Comparison of ENCODE assay signal across 8 cellular contexts in genomic region chr1:13748610-13749505, GRCh38. TPM values are rescaled to one million over a fixed set of nuclear protein-coding genes. Genes with fewer than 3 reads are reported as not detected.
DNase-seq lines count a peak whose midpoint lies in the region; ATAC-seq and TF ChIP-seq lines count a peak whose summit lies in the region.

No MANE protein-coding gene starts in this region.

- peaks cover 31% of the 10 kb centered on the region for H3K36me3 Mint-ChIP-seq in T-cell

- H3K27ac ChIP-seq in left ventricle myocardium inferior (replicated peaks) (peak overlapping the region; percentile 95), prostate gland (peak overlapping the region; percentile 92 to 93), urinary bladder (ENCODE audit: low read depth) (peak overlapping the region; percentile 99)

- peak overlapping the region; percentile 82 to 94 (median 87) for H3K4me3 Mint-ChIP-seq in T-cell

- peaks cover 55% of the 10 kb centered on the region for H3K4me1 ChIP-seq in left ventricle myocardium inferior
- H3K4me1 ChIP-seq in prostate gland (replicated peaks): no peaks in the 10 kb centered on the region
- H3K4me1 ChIP-seq in urinary bladder (ENCODE audit: insufficient read depth): no peaks in the 10 kb centered on the region

- peak; percentile 94 for DNase-seq in NCI-H146 (lab: John Stamatoyannopoulos, UW)
- DNase-seq in T-cell: peak; percentile 90 to 98 (median 96)
- peak; percentile 91 for DNase-seq in amniotic stem cell (lab: John Stamatoyannopoulos, UW)
- DNase-seq in left ventricle myocardium inferior: peak; percentile 98
- peak; percentile 98 for DNase-seq in prostate gland (ENCODE audit: low spot score)

- no peaks in the 10 kb centered on the region for H3K36me3 ChIP-seq in left ventricle myocardium inferior
- H3K36me3 ChIP-seq in prostate gland: no peaks in the 10 kb centered on the region
- H3K36me3 ChIP-seq in urinary bladder (ENCODE audit: insufficient read depth): no peaks in the 10 kb centered on the region

- peaks cover 51 to 63% (median 53%) of the 10 kb centered on the region in 3 donors for H3K4me1 Mint-ChIP-seq in T-cell

- ATAC-seq in HG02884 (IDR thresholded peaks at IDR 0.05; ENCODE audit: unreplicated experiment) (peak; percentile 75), T-cell (replicated peaks in 1 of 4) (peak; percentile 89 to 92 (median 90))

- TF ChIP-seq POLR2A in GM15510 (IDR thresholded peaks at IDR 0.05; ENCODE audit: borderline replicate concordance, extremely low read depth, insufficient read length) (peak; percentile 82), prostate gland (IDR thresholded peaks at IDR 0.05) (peak; percentile 89)

- POLR2A ChIA-PET in T-cell (lab: Charles Lee): interaction anchor here (0.5 to 1.6 kb wide), 18 partner anchors 9 to 48 kb away, joined by 3 to 46 read pairs (median 4); no protein-coding TSS in a partner anchor

- WGBS in prostate gland: 2% methylated on average over 76 of the region's 83 CpGs
- under 1% methylated on average over 83 of the region's 83 CpGs for WGBS in urinary bladder

- no peaks in the 10 kb centered on the region for H3K27me3 Mint-ChIP-seq in T-cell

- H3K27ac Mint-ChIP-seq in T-cell: peak overlapping the region; percentile 87 to 94

- TF ChIP-seq CTCF in left ventricle myocardium inferior (IDR thresholded peaks at IDR 0.05; ENCODE audit: borderline replicate concordance) (peak; percentile 38), prostate gland (IDR thresholded peaks at IDR 0.05) (peak in 2 of 4 experiments; percentile 14 to 36)

- H3K9me3 Mint-ChIP-seq in T-cell: no peaks in the 10 kb centered on the region

- intact Hi-C loops in left ventricle myocardium inferior (cut with micrococcal nuclease): no loop called here
- intact Hi-C loops in prostate gland (cut with DNase I): loop anchor here (1.0 kb wide), 1 partner anchor 49 kb away; the partner anchor contains the start of gene PRDM2

- H3K4me3 ChIP-seq in left ventricle myocardium inferior (peak overlapping the region; percentile 92), prostate gland (peak overlapping the region; percentile 94 to 99), urinary bladder (ENCODE audit: low read depth, low read length) (peak overlapping the region; percentile 96)

- no peaks in the 10 kb centered on the region for H3K9me3 ChIP-seq in left ventricle myocardium inferior (replicated peaks)
- no peaks in the 10 kb centered on the region for H3K9me3 ChIP-seq in prostate gland

- CTCF ChIA-PET in T-cell (lab: Charles Lee): interaction anchor here in 1 of 2 donors (0.6 to 3.1 kb wide), 12 partner anchors 9 to 80 kb away, joined by 3 to 17 read pairs (median 5); no protein-coding TSS in a partner anchor

- H3K27me3 ChIP-seq in left ventricle myocardium inferior (ENCODE audit: low read depth) (no peaks in the 10 kb centered on the region), prostate gland (replicated peaks; ENCODE audit: insufficient read depth) (no peaks in the 10 kb centered on the region)

RNA-seq across cellular contexts. Expression of gene PRDM2, which starts 48.9 kb away (rescaled TPM):
- total RNA-seq in T-cell: 100 to 1,000 TPM in 2 of 5 donors, 10 to 100 TPM in 3; 93.3 to 162 (median 99.4) TPM
- 36.1 TPM for total RNA-seq in left ventricle myocardium inferior
- 10 to 100 TPM; 27.8 to 38.9 TPM for total RNA-seq in prostate gland
- 34.2 TPM for total RNA-seq in urinary bladder
- 31.3 TPM for polyA plus RNA-seq in urinary bladder

Comparison
In these comparisons a context has a peak if more than half of its experiments do, and no peak if none do; other contexts are left out.
1. Peak in every context shown above with its lines: DNase-seq, ATAC-seq, H3K4me3 ChIP-seq and H3K27ac ChIP-seq.